In genomic region chr6:32882879-32883250, GRCh38 we compare ENCODE assay signal across 18 cellular contexts. TPM values are rescaled to one million over a fixed set of nuclear protein-coding genes. Genes with fewer than 3 reads are reported as not detected.
A peak's percentile ranks its signal among the peaks of the same experiment; 100 is the strongest.
DNase-seq lines count a peak whose midpoint lies in the region; ATAC-seq and TF ChIP-seq lines count a peak whose summit lies in the region.
"Had no signal": no experiment of that assay in that cellular context is flagged by ENCODE, and none has a peak within 500 bp of the region (broad histone marks: within the 10 kb centered on the region; RNA-seq: fewer than 3 reads in every experiment).

No MANE protein-coding gene starts in this region.

- in situ Hi-C loops in brain microvascular endothelial cell (cut with HindIII; ENCODE audit: low pct_ligation_motif_present, low sequenced_read_pairs) = no loop called here
- in situ Hi-C loops in G401 (cut with HindIII; ENCODE audit: low sequenced_read_pairs) = no loop called here

- no peak for ATAC-seq in GM18498 (IDR thresholded peaks at IDR 0.05; ENCODE audit: unreplicated experiment)
- ATAC-seq: left ventricle myocardium superior had no signal

- H2AFZ ChIP-seq in Karpas-422 (ENCODE audit: low read length) = no peak overlapping the region
- H2AFZ ChIP-seq in PC-9 = no peak overlapping the region

- no peak overlapping the region for H3K4me3 ChIP-seq in BLaER1 treated with 17β-estradiol and CSF1 and Interleukin-3, amounts not matched to agents 10 nM and 100 nM
- H3K4me3 ChIP-seq in brain microvascular endothelial cell (ENCODE audit: low read depth, low read length) = no peak overlapping the region
- H3K4me3 ChIP-seq in kidney epithelial cell (ENCODE audit: low read depth, low read length) = no peak overlapping the region
- no peak overlapping the region for H3K4me3 ChIP-seq in Karpas-422 (ENCODE audit: low read length)
- no peak overlapping the region for H3K4me3 ChIP-seq in PC-9
- H3K4me3 ChIP-seq: dorsolateral prefrontal cortex, esophagus squamous epithelium had no signal

- H3K9me3 ChIP-seq in BLaER1 treated with 17β-estradiol and CSF1 and Interleukin-3, amounts not matched to agents 10 nM and 100 nM (replicated peaks in 1 of 11) = peaks cover 0 to 3% (median 0%) of the 10 kb centered on the region in 11 experiments; a peak in 1 of 22 replicates
- H3K9me3 ChIP-seq in Karpas-422 (ENCODE audit: low read length) (no peaks in the 10 kb centered on the region), PC-9 (ENCODE audit: insufficient read depth, low read depth) (no peaks in the 10 kb centered on the region)
- H3K9me3 ChIP-seq: esophagus squamous epithelium had no signal

- H3K9ac ChIP-seq in BLaER1 treated with 17β-estradiol and CSF1 and Interleukin-3, amounts not matched to agents 10 nM and 100 nM = no peak overlapping the region; a peak in 1 of 22 replicates
- H3K9ac ChIP-seq in Karpas-422 (ENCODE audit: low read length) = no peak overlapping the region

- H3K4me1 ChIP-seq in BLaER1 treated with 17β-estradiol and CSF1 and Interleukin-3, amounts not matched to agents 10 nM and 100 nM = peaks cover 13 to 28% (median 21%) of the 10 kb centered on the region in 10 experiments
- H3K4me1 ChIP-seq in Karpas-422 (ENCODE audit: low read length) (peaks cover 27% of the 10 kb centered on the region), PC-9 (replicated peaks; ENCODE audit: insufficient read depth) (no peaks in the 10 kb centered on the region)

- H3K4me2 ChIP-seq in BLaER1 treated with 17β-estradiol and CSF1 and Interleukin-3, amounts not matched to agents 10 nM and 100 nM = peak overlapping the region in 9 of 11 experiments; percentile 58 to 92 (median 73); a peak in 14 of 22 replicates
- no peak overlapping the region for H3K4me2 ChIP-seq in Karpas-422 (ENCODE audit: low read depth, low read length, poor library complexity, severe bottlenecking)
- H3K4me2 ChIP-seq in PC-9 = no peak overlapping the region

- H3K79me2 ChIP-seq in Karpas-422 (ENCODE audit: low read length) (no peaks in the 10 kb centered on the region), PC-9 (ENCODE audit: low read depth) (no peaks in the 10 kb centered on the region)

- TF ChIP-seq CTCF in brain microvascular endothelial cell (IDR thresholded peaks at IDR 0.05; ENCODE audit: low read depth, low read length, missing control alignments) (no peak), kidney epithelial cell (IDR thresholded peaks at IDR 0.05; ENCODE audit: insufficient read depth, low read length, poor library complexity, severe bottlenecking) (no peak), PC-9 (conservative IDR thresholded peaks at IDR 0.05) (no peak)

- H3K36me3 ChIP-seq in BLaER1 treated with 17β-estradiol and CSF1 and Interleukin-3, amounts not matched to agents 10 nM and 100 nM = peaks cover 0 to 5% (median 0%) of the 10 kb centered on the region in 11 experiments; a peak in 3 of 22 replicates
- H3K36me3 ChIP-seq in brain microvascular endothelial cell (replicated peaks) (no peaks in the 10 kb centered on the region), kidney epithelial cell (ENCODE audit: control insufficient read depth, insufficient read depth, low read length) (no peaks in the 10 kb centered on the region), Karpas-422 (ENCODE audit: insufficient read depth, low read length) (no peaks in the 10 kb centered on the region), PC-9 (ENCODE audit: low read depth) (no peaks in the 10 kb centered on the region)
- H3K36me3 ChIP-seq: esophagus squamous epithelium had no signal

- no peaks in the 10 kb centered on the region for H3F3A ChIP-seq in PC-9 (ENCODE audit: insufficient read depth, low read depth)

- no TSS peak for BruUV-seq in PC-9 (replicated peaks; lab: Mats Ljungman, UMichigan)

- no peaks in the 10 kb centered on the region for H3K27me3 ChIP-seq in BLaER1 treated with 17β-estradiol and CSF1 and Interleukin-3, amounts not matched to agents 10 nM and 100 nM
- H3K27me3 ChIP-seq in brain microvascular endothelial cell (replicated peaks) = peaks cover 3% of the 10 kb centered on the region
- peaks cover 12% of the 10 kb centered on the region for H3K27me3 ChIP-seq in kidney epithelial cell (ENCODE audit: control insufficient read depth, insufficient read depth, low read length)
- H3K27me3 ChIP-seq in Karpas-422 (ENCODE audit: low read length) = no peaks in the 10 kb centered on the region
- 0 out of 2 replicates have a peak, but pooled peaks cover 7% of the 10 kb centered on the region for H3K27me3 ChIP-seq in PC-9 (ENCODE audit: insufficient read depth, low read depth)

- CTCF ChIA-PET in PC-9 (lab: Charles Lee) = no interaction called here

- DNase-seq in HT1080 (ENCODE audit: low read depth) (peak; percentile 59), brain microvascular endothelial cell (peak; percentile 72), kidney epithelial cell (ENCODE audit: low read depth) (peak; percentile 2), Karpas-422 (no peak), G401 (ENCODE audit: low spot score) (no peak), PC-9 (no peak)
- DNase-seq: activated CD4-positive, alpha-beta T cell treated with anti-CD3 and anti-CD28 coated beads, Interleukin-2, amount 50 U/mL, for 48 hours; dorsolateral prefrontal cortex; esophagus squamous epithelium; GOT3; left ventricle myocardium superior; naive B cell; NCI-H187; NCI-H524; posterior cingulate gyrus; stimulated activated CD4-positive, alpha-beta T cell treated with anti-CD3 and anti-CD28 coated beads, Interleukin-12 subunit alpha, Interleukin-12 subunit beta, amount 100 ng/mL, for 4 hours had no signal

- H4K20me1 ChIP-seq in BLaER1 treated with 17β-estradiol and CSF1 and Interleukin-3, amounts not matched to agents 10 nM and 100 nM = no peaks in the 10 kb centered on the region
- H4K20me1 ChIP-seq in Karpas-422 (ENCODE audit: insufficient read depth, low read depth, low read length) (no peaks in the 10 kb centered on the region), PC-9 (ENCODE audit: insufficient read depth) (no peaks in the 10 kb centered on the region)

- H3K9me2 ChIP-seq in Karpas-422 (replicated peaks; ENCODE audit: insufficient read depth, low read length) (no peaks in the 10 kb centered on the region), PC-9 (ENCODE audit: insufficient read depth) (no peaks in the 10 kb centered on the region)

- intact Hi-C loops in PC-9 (cut with micrococcal nuclease; ENCODE audit: unreplicated experiment) = no loop called here

- H3K27ac ChIP-seq in BLaER1 treated with 17β-estradiol and CSF1 and Interleukin-3, amounts not matched to agents 10 nM and 100 nM = no peak overlapping the region
- peak overlapping the region; percentile 49 for H3K27ac ChIP-seq in brain microvascular endothelial cell
- H3K27ac ChIP-seq in Karpas-422 (ENCODE audit: low read length) = no peak overlapping the region
- H3K27ac ChIP-seq in PC-9 = no peak overlapping the region
- H3K27ac ChIP-seq: esophagus squamous epithelium had no signal

- POLR2A ChIA-PET in PC-9 (lab: Charles Lee; ENCODE audit: unreplicated experiment) = interaction anchor here (0.6 kb wide), 2 partner anchors 90 to 91 kb away, joined by 3 to 7 read pairs; no protein-coding TSS in a partner anchor

RNA-seq across cellular contexts. Expression of gene PSMB9, which starts 28.9 kb away (rescaled TPM):
- 16.5 and 32.5 TPM in 2 replicates for total RNA-seq in HT1080 (2014; rRNA removed; shearing (Covaris generic))
- 15.1 and 15.9 TPM in 2 replicates for polyA plus RNA-seq in HT1080 (2015; cell fraction: cytosol; rRNA removed)
- 8.6 and 8.7 TPM in 2 replicates for polyA plus RNA-seq in HT1080 (2015; cell fraction: nucleus; rRNA removed)
- total RNA-seq in kidney epithelial cell (23.0 and 24.6 TPM in 2 replicates), PC-9 (2021) (37.6 and 48.4 TPM in 2 replicates)
- total RNA-seq in Karpas-422 (2014; rRNA removed; shearing (Covaris generic); ENCODE audit: low replicate concordance) = 185 and 284 TPM in 2 replicates
- total RNA-seq in G401 (2014; rRNA removed; shearing (Covaris generic)) = 20.2 and 26.0 TPM in 2 replicates

RNA-seq across cellular contexts. Expression of gene TAP1, which starts 29.4 kb away (rescaled TPM):
- total RNA-seq in HT1080 (2014; rRNA removed; shearing (Covaris generic)) = 28.1 and 32.0 TPM in 2 replicates
- polyA plus RNA-seq in HT1080 (2015; cell fraction: cytosol; rRNA removed) = 17.0 and 19.1 TPM in 2 replicates
- 22.7 and 28.3 TPM in 2 replicates for polyA plus RNA-seq in HT1080 (2015; cell fraction: nucleus; rRNA removed)
- total RNA-seq in kidney epithelial cell (77.6 and 79.1 TPM in 2 replicates), PC-9 (2021) (23.1 and 23.4 TPM in 2 replicates)
- 120 and 171 TPM in 2 replicates for total RNA-seq in Karpas-422 (2014; rRNA removed; shearing (Covaris generic); ENCODE audit: low replicate concordance)
- total RNA-seq in G401 (2014; rRNA removed; shearing (Covaris generic)) = 33.4 and 41.3 TPM in 2 replicates

RNA-seq across cellular contexts. Expression of gene PSMB8, which starts 39.0 kb away (rescaled TPM):
- 46.2 and 52.4 TPM in 2 replicates for total RNA-seq in HT1080 (2014; rRNA removed; shearing (Covaris generic))
- polyA plus RNA-seq in HT1080 (2015; cell fraction: cytosol; rRNA removed) = 44.0 and 45.2 TPM in 2 replicates
- polyA plus RNA-seq in HT1080 (2015; cell fraction: nucleus; rRNA removed) = 40.7 and 41.7 TPM in 2 replicates
- total RNA-seq in kidney epithelial cell (62.8 and 84.1 TPM in 2 replicates), PC-9 (2021) (70.8 and 101 TPM in 2 replicates)
- 212 and 306 TPM in 2 replicates for total RNA-seq in Karpas-422 (2014; rRNA removed; shearing (Covaris generic); ENCODE audit: low replicate concordance)
- not detected in 2 replicates for total RNA-seq in G401 (2014; rRNA removed; shearing (Covaris generic))

RNA-seq across cellular contexts. Expression of gene TAP2, which starts 44.3 kb away (rescaled TPM):
- 89.3 and 104 TPM in 2 replicates for total RNA-seq in HT1080 (2014; rRNA removed; shearing (Covaris generic))
- 36.3 and 41.1 TPM in 2 replicates for polyA plus RNA-seq in HT1080 (2015; cell fraction: cytosol; rRNA removed)
- 80.4 and 84.7 TPM in 2 replicates for polyA plus RNA-seq in HT1080 (2015; cell fraction: nucleus; rRNA removed)
- 22.5 and 22.7 TPM in 2 replicates for total RNA-seq in kidney epithelial cell
- 93.0 and 140 TPM in 2 replicates for total RNA-seq in Karpas-422 (2014; rRNA removed; shearing (Covaris generic); ENCODE audit: low replicate concordance)
- total RNA-seq in G401 (2014; rRNA removed; shearing (Covaris generic)) = 8.9 and 14.5 TPM in 2 replicates
- 70.6 and 91.2 TPM in 2 replicates for total RNA-seq in PC-9 (2021)

RNA-seq across cellular contexts. Expression of gene HLA-DMB, which starts 58.0 kb away (rescaled TPM):
- 0.07 and 0.16 TPM in 2 replicates for total RNA-seq in HT1080 (2014; rRNA removed; shearing (Covaris generic))
- 0.76 and 1.2 TPM in 2 replicates for polyA plus RNA-seq in HT1080 (2015; cell fraction: cytosol; rRNA removed)
- 2.1 and 2.7 TPM in 2 replicates for polyA plus RNA-seq in HT1080 (2015; cell fraction: nucleus; rRNA removed)
- total RNA-seq in kidney epithelial cell (1.0 and 2.3 TPM in 2 replicates), PC-9 (2021) (0.73 and 1.1 TPM in 2 replicates)
- total RNA-seq in Karpas-422 (2014; rRNA removed; shearing (Covaris generic); ENCODE audit: low replicate concordance) = 116 and 142 TPM in 2 replicates
- total RNA-seq in G401 (2014; rRNA removed; shearing (Covaris generic)) = 3.2 and 8.0 TPM in 2 replicates

Comparison
In these comparisons a context has a peak if more than half of its experiments do, and no peak if none do; other contexts are left out.
1. H3K4me2 ChIP-seq: peak in BLaER1 treated with 17β-estradiol and CSF1 and Interleukin-3, amounts not matched to agents 10 nM and 100 nM (9 of 11); none in Karpas-422 (single experiment) and PC-9 (single experiment).
2. DNase-seq: peak in HT1080 (single experiment), brain microvascular endothelial cell (single experiment) and kidney epithelial cell (single experiment); none in Karpas-422 (single experiment), G401 (single experiment) and PC-9 (0 of 2).
3. RNA of gene PSMB8, which starts 39.0 kb away (total RNA-seq): 212 to 306 TPM in Karpas-422, 62.8 to 84.1 TPM in kidney epithelial cell, 70.8 to 101 TPM in PC-9 and 46.2 to 52.4 TPM in HT1080; not detected in G401; every median in the first group is over 10 times any median in the second.